8 cellular contexts compared by ENCODE assay signal in the genomic region with DNA sequence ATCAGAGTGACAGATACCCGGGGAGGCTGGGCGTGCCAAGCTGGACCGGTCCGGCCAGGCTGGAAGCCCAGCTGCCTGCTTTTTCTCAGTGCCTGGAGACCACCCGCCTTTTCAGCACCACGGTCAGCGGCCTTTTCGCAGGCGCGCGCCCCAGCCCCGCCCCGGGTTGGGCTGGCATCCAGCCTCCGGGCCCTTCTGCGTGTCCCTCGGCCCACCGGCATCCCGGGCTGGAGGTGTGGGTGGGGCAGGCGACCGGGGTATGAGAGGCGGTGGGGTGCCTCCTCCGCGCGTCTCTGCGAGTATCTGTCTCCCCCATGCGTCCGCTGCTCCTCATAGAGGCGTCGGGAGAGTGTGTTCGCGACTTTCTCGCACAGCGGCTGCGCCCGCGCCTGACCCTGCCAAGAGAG.
A peak's percentile ranks its signal among the peaks of the same experiment; 100 is the strongest.
DNase-seq lines count a peak whose midpoint lies in the region; ATAC-seq, FAIRE-seq and TF ChIP-seq lines count a peak whose summit lies in the region.

No MANE protein-coding gene starts in this region.

- DNase-seq in T-helper 1 cell (peak in 4 of 5 donors; percentile 20 to 27 (median 24)), GM12878 (ENCODE audit: low read depth, low spot score) (no peak), right lobe of liver (peak in 2 of 3 donors; percentile 41 to 51), upper lobe of left lung (peak in 1 of 2 donors; percentile 89), DMS114 treated with DMSO at 0.1 percent for 48 hours (lab: John Stamatoyannopoulos, UW; ENCODE audit: unreplicated experiment) (no peak), GDM1 (lab: John Stamatoyannopoulos, UW) (no peak)

- in situ Hi-C loops in GM12878 (cut with MboI) = no loop called here

- CTCF ChIA-PET in HEK293 (lab: Yijun Ruan, JAX) (no interaction called here), GM12878 (lab: Yijun Ruan, JAX) (no interaction called here)

- BruUV-seq in GM12878 (replicated peaks; lab: Mats Ljungman, UMichigan) = no TSS peak

- H3K27ac ChIP-seq in HEK293 (ENCODE audit: extremely low read depth, low read depth, low read length) (no peak overlapping the region), GM12878 (ENCODE audit: control insufficient read depth, insufficient read depth) (no peak overlapping the region), right lobe of liver (no peak overlapping the region), upper lobe of left lung (no peak overlapping the region)

- H3K9ac ChIP-seq in GM12878 (ENCODE audit: control insufficient read depth, insufficient read depth, low read length) = no peak overlapping the region

- H3K4me2 ChIP-seq in GM12878 (ENCODE audit: control insufficient read depth, insufficient read depth) = no peak overlapping the region

- H3K9me3 ChIP-seq in HEK293 (ENCODE audit: control insufficient read depth, insufficient read depth, low read depth, low read length) = no peaks in the 10 kb centered on the region
- no peaks in the 10 kb centered on the region for H3K9me3 ChIP-seq in GM12878 (replicated peaks; ENCODE audit: control insufficient read depth, insufficient read depth, low read length)
- H3K9me3 ChIP-seq in right lobe of liver = no peaks in the 10 kb centered on the region
- H3K9me3 ChIP-seq in upper lobe of left lung = no peaks in the 10 kb centered on the region

- POLR2A ChIA-PET in HEK293 (lab: Yijun Ruan, JAX) = interaction anchor here (0.6 kb wide), 1 partner anchor 10 kb away, joined by 4 read pairs; no protein-coding TSS in a partner anchor
- POLR2A ChIA-PET in GM12878 (lab: Charles Lee) = no interaction called here

- no peaks in the 10 kb centered on the region for H3K4me1 ChIP-seq in HEK293 (ENCODE audit: control insufficient read depth, insufficient read depth, low read length)
- no peaks in the 10 kb centered on the region for H3K4me1 ChIP-seq in GM12878 (ENCODE audit: control insufficient read depth, insufficient read depth, low read length)
- H3K4me1 ChIP-seq in right lobe of liver = no peaks in the 10 kb centered on the region
- peaks cover 0 to 6% (median 2%) of the 10 kb centered on the region in 4 donors for H3K4me1 ChIP-seq in upper lobe of left lung

- TF ChIP-seq CTCF in HEK293 (tag by site-specific recombination; IDR thresholded peaks at IDR 0.05) (no peak), GM12878 (IDR thresholded peaks at IDR 0.05 in 2 of 3, conservative IDR thresholded peaks at IDR 0.05 in 1 of 3; ENCODE audit: control insufficient read depth in 2 of 3, extremely low read depth in 1 of 3, insufficient read depth in 1 of 3, low read depth in 3 of 3, low read length in 3 of 3) (no peak), right lobe of liver (IDR thresholded peaks at IDR 0.05) (no peak), upper lobe of left lung (IDR thresholded peaks at IDR 0.05) (no peak)

- ATAC-seq in GM12878 (peak; percentile 63), right lobe of liver (peak in 3 of 4 donors; percentile 11 to 53 (median 35)), upper lobe of left lung (ENCODE audit: low FRiP score in 2 of 2) (peak; percentile 38 to 39), HG03135 (IDR thresholded peaks at IDR 0.05; ENCODE audit: unreplicated experiment) (no peak)

- H3K79me2 ChIP-seq in GM12878 (ENCODE audit: control insufficient read depth, insufficient read depth, low read length) = no peaks in the 10 kb centered on the region

- SMC1A ChIA-PET in GM12878 (lab: Charles Lee; ENCODE audit: uncharacterized antibody, unreplicated experiment) = no interaction called here

- no peak overlapping the region for H3K4me3 ChIP-seq in HEK293 (ENCODE audit: low read depth, low read length)
- no peak overlapping the region for H3K4me3 ChIP-seq in GM12878
- H3K4me3 ChIP-seq in right lobe of liver = no peak overlapping the region
- no peak overlapping the region for H3K4me3 ChIP-seq in upper lobe of left lung

- RAD21 ChIA-PET in GM12878 (lab: Charles Lee; ENCODE audit: unreplicated experiment) = interaction anchor here (2.2 kb wide), 1 partner anchor 101 kb away, joined by 5 read pairs; no protein-coding TSS in a partner anchor

- H2AFZ ChIP-seq in GM12878 (ENCODE audit: control insufficient read depth, low read depth, low read length) = no peak overlapping the region

- H3K27me3 ChIP-seq in GM12878 (replicated peaks in 1 of 2; ENCODE audit: control insufficient read depth in 2 of 2, insufficient read depth in 2 of 2, low read length in 1 of 2) = no peaks in the 10 kb centered on the region; a peak in 2 of 4 replicates
- peaks cover 0 to 4% of the 10 kb centered on the region in 2 donors for H3K27me3 ChIP-seq in right lobe of liver
- peaks cover 0 to 11% (median 3%) of the 10 kb centered on the region in 4 donors for H3K27me3 ChIP-seq in upper lobe of left lung

- TF ChIP-seq POLR2A in GM12878 (IDR thresholded peaks at IDR 0.05; ENCODE audit: low read depth, low read length) (no peak), right lobe of liver (IDR thresholded peaks at IDR 0.05) (no peak), upper lobe of left lung (IDR thresholded peaks at IDR 0.05) (no peak)

- no peak for TF ChIP-seq RAD21 in GM12878 (IDR thresholded peaks at IDR 0.05; ENCODE audit: insufficient read depth, low read depth, low read length)

- H4K20me1 ChIP-seq in GM12878 (ENCODE audit: control insufficient read depth, insufficient read depth) = no peaks in the 10 kb centered on the region

- no peak for TF ChIP-seq EP300 in GM12878 (IDR thresholded peaks at IDR 0.05; ENCODE audit: borderline replicate concordance in 1 of 2, control insufficient read depth in 1 of 2, low read depth in 2 of 2, low read length in 2 of 2)
- TF ChIP-seq EP300 in upper lobe of left lung (IDR thresholded peaks at IDR 0.05) = no peak

- 67% methylated on average over 33 of the region's 36 CpGs for WGBS in GM12878 (ENCODE audit: insufficient coverage, insufficient replicate concordance, low lambda C conversion rate, missing lambda C conversion rate)
- WGBS in right lobe of liver (ENCODE audit: insufficient coverage, low coverage, low lambda C conversion rate, missing lambda C conversion rate) = 0% methylated on average over 1 of the region's 36 CpGs
- 4 to 7% methylated on average over 8 to 36 of the region's 36 CpGs for WGBS in upper lobe of left lung, 2 donors

- FAIRE-seq in GM12878 (lab: Jason Lieb, UNC) = no peak

- intact Hi-C loops in GM12878 (cut with micrococcal nuclease; ENCODE audit: unreplicated experiment) (loop anchor here (10.0 kb wide), 1 partner anchor 79 kb away; no protein-coding TSS in a partner anchor), right lobe of liver (cut with DNase I) (no loop called here)

- H3K36me3 ChIP-seq in HEK293 (ENCODE audit: control insufficient read depth in 2 of 2, insufficient read depth in 1 of 2, low read length in 2 of 2) (no peaks in the 10 kb centered on the region), GM12878 (ENCODE audit: control insufficient read depth in 2 of 2, insufficient read depth in 2 of 2, low read length in 1 of 2) (no peaks in the 10 kb centered on the region), right lobe of liver (no peaks in the 10 kb centered on the region), upper lobe of left lung (no peaks in the 10 kb centered on the region)

TF ChIP-seq in HEK293, 187 proteins besides CTCF, POLR2A, EP300 and RAD21 (continues in another document):
- TF ChIP-seq ZBTB21 (tag by site-specific recombination; IDR thresholded peaks at IDR 0.05) = no peak
- peak; percentile 60 for TF ChIP-seq EGR2 (tag by site-specific recombination; IDR thresholded peaks at IDR 0.05; ENCODE audit: low read depth)
- TF ChIP-seq ZBTB8A (tag by site-specific recombination; IDR thresholded peaks at IDR 0.05) = peak; percentile 57
- TF ChIP-seq, protein P1, sequence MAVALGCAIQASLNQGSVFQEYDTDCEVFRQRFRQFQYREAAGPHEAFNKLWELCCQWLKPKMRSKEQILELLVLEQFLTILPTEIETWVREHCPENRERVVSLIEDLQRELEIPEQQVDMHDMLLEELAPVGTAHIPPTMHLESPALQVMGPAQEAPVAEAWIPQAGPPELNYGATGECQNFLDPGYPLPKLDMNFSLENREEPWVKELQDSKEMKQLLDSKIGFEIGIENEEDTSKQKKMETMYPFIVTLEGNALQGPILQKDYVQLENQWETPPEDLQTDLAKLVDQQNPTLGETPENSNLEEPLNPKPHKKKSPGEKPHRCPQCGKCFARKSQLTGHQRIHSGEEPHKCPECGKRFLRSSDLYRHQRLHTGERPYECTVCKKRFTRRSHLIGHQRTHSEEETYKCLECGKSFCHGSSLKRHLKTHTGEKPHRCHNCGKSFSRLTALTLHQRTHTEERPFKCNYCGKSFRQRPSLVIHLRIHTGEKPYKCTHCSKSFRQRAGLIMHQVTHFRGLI (tag by site-specific recombination; IDR thresholded peaks at IDR 0.05) = peak; percentile 91

TF ChIP-seq in GM12878, 131 proteins besides CTCF, POLR2A, EP300 and RAD21 (continues in another document):
- TF ChIP-seq, protein P2, sequence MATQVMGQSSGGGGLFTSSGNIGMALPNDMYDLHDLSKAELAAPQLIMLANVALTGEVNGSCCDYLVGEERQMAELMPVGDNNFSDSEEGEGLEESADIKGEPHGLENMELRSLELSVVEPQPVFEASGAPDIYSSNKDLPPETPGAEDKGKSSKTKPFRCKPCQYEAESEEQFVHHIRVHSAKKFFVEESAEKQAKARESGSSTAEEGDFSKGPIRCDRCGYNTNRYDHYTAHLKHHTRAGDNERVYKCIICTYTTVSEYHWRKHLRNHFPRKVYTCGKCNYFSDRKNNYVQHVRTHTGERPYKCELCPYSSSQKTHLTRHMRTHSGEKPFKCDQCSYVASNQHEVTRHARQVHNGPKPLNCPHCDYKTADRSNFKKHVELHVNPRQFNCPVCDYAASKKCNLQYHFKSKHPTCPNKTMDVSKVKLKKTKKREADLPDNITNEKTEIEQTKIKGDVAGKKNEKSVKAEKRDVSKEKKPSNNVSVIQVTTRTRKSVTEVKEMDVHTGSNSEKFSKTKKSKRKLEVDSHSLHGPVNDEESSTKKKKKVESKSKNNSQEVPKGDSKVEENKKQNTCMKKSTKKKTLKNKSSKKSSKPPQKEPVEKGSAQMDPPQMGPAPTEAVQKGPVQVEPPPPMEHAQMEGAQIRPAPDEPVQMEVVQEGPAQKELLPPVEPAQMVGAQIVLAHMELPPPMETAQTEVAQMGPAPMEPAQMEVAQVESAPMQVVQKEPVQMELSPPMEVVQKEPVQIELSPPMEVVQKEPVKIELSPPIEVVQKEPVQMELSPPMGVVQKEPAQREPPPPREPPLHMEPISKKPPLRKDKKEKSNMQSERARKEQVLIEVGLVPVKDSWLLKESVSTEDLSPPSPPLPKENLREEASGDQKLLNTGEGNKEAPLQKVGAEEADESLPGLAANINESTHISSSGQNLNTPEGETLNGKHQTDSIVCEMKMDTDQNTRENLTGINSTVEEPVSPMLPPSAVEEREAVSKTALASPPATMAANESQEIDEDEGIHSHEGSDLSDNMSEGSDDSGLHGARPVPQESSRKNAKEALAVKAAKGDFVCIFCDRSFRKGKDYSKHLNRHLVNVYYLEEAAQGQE (IDR thresholded peaks at IDR 0.05; ENCODE audit: low read depth, low read length) = peak; percentile 86
- TF ChIP-seq ZBED1 (IDR thresholded peaks at IDR 0.05; ENCODE audit: borderline replicate concordance) (no peak), PML (IDR thresholded peaks at IDR 0.05; ENCODE audit: low read length) (no peak), RB1 (IDR thresholded peaks at IDR 0.05; ENCODE audit: borderline replicate concordance) (no peak)

Comparison
In these comparisons a context has a peak if more than half of its experiments do, and no peak if none do; other contexts are left out.
1. DNase-seq: peak in T-helper 1 cell (4 of 5) and right lobe of liver (2 of 3); none in GM12878 (single experiment), DMS114 treated with DMSO at 0.1 percent for 48 hours (single experiment) and GDM1 (single experiment).